In genomic region chr17:58527306-58527705, GRCh38 we compare ENCODE assay signal across 12 cellular contexts. TPM values are rescaled to one million over a fixed set of nuclear protein-coding genes. Genes with fewer than 3 reads are reported as not detected.
DNase-seq lines count a peak whose midpoint lies in the region; ATAC-seq and TF ChIP-seq lines count a peak whose summit lies in the region.
"Had no signal": no experiment of that assay in that cellular context is flagged by ENCODE, and none has a peak within 500 bp of the region (broad histone marks: within the 10 kb centered on the region; RNA-seq: fewer than 3 reads in every experiment).

No MANE protein-coding gene starts in this region.

- no peak overlapping the region for H3K9ac ChIP-seq in mesenchymal stem cell (ENCODE audit: low read length)

- no peak for TF ChIP-seq POLR2A in esophagus squamous epithelium (IDR thresholded peaks at IDR 0.05)

- H3K18ac ChIP-seq in mesenchymal stem cell (ENCODE audit: low read depth in 1 of 2, low read length in 2 of 2) = peak overlapping the region; percentile 21 to 58

- 100% methylated on average over 1 of the region's 2 CpGs for WGBS in mesenchymal stem cell
- WGBS in esophagus squamous epithelium, 2 donors = 67% methylated on average over 1 of the region's 2 CpGs; no CpG with 5 or more reads in 1 of the 2 donors

- peak overlapping the region; percentile 99 for H4K91ac ChIP-seq in mesenchymal stem cell (ENCODE audit: low read length)

- H3K4me3 ChIP-seq in BE2C (ENCODE audit: low read depth, low read length) = no peak overlapping the region
- H3K4me3 ChIP-seq in HFF-Myc (replicated peaks; ENCODE audit: low read depth, low read length) = no peak overlapping the region
- no peak overlapping the region for H3K4me3 ChIP-seq in mesenchymal stem cell (ENCODE audit: insufficient read depth in 1 of 2, low read depth in 1 of 2, low read length in 2 of 2)
- H3K4me3 ChIP-seq in esophagus squamous epithelium = no peak overlapping the region

- H3K27me3 ChIP-seq in BE2C = peaks cover 6% of the 10 kb centered on the region
- peaks cover 28 to 54% of the 10 kb centered on the region in 2 experiments for H3K27me3 ChIP-seq in mesenchymal stem cell (ENCODE audit: control insufficient read depth in 1 of 2, insufficient read depth in 1 of 2, low read length in 2 of 2)
- peaks cover 0 to 8% (median 0%) of the 10 kb centered on the region in 4 donors for H3K27me3 ChIP-seq in esophagus squamous epithelium

- intact Hi-C loops in esophagus squamous epithelium (cut with DNase I) = loop anchor here (10.0 kb wide), 1 partner anchor 477 kb away; no protein-coding TSS in a partner anchor

- peak overlapping the region; percentile 86 for H2BK15ac ChIP-seq in mesenchymal stem cell (ENCODE audit: low read depth, poor library complexity, severe bottlenecking)

- no peak for ATAC-seq in HG02840 (IDR thresholded peaks at IDR 0.05; ENCODE audit: low FRiP score, unreplicated experiment)

- no peak for DNase-seq in BE2C
- no peak for DNase-seq in HFF-Myc (ENCODE audit: extremely low read depth, low read depth)
- peak; percentile 10 for DNase-seq in astrocyte of the hippocampus (ENCODE audit: low read depth, low spot score)
- no peak for DNase-seq in mesenchymal stem cell
- DNase-seq in esophagus squamous epithelium (lab: John Stamatoyannopoulos, UW) = no peak
- DNase-seq in retina = no peak
- no peak for DNase-seq in MV-4-11 (lab: John Stamatoyannopoulos, UW)
- DNase-seq: activated gamma-delta T cell; DMS79 treated with DMSO at 0.1 percent for 48 hours; NCI-H2081 treated with DMSO at 0.1 percent for 48 hours; stimulated activated CD4-positive, alpha-beta T cell treated with anti-CD3 and anti-CD28 coated beads, Interleukin-4, amount 100 ng/mL, for 1 hour had no signal

- H2BK5ac ChIP-seq in mesenchymal stem cell (ENCODE audit: low read depth, low read length, poor library complexity, severe bottlenecking) = no peak overlapping the region

- H2AFZ ChIP-seq in mesenchymal stem cell (ENCODE audit: low read depth, low read length) = peak overlapping the region; percentile 10

- no peaks in the 10 kb centered on the region for H3K36me3 ChIP-seq in BE2C
- no peaks in the 10 kb centered on the region for H3K36me3 ChIP-seq in mesenchymal stem cell (ENCODE audit: control insufficient read depth in 1 of 2, insufficient read depth in 2 of 2, low read depth in 1 of 2, low read length in 2 of 2)
- H3K36me3 ChIP-seq in esophagus squamous epithelium = no peaks in the 10 kb centered on the region

- H3K4ac ChIP-seq in mesenchymal stem cell (ENCODE audit: low read depth in 1 of 2, low read length in 2 of 2) = peak overlapping the region; percentile 40 to 64

- no peak overlapping the region for H3K4me2 ChIP-seq in mesenchymal stem cell (ENCODE audit: low read length, poor library complexity, severe bottlenecking)

- no peaks in the 10 kb centered on the region for H3K4me1 ChIP-seq in BE2C
- peaks cover 18% of the 10 kb centered on the region for H3K4me1 ChIP-seq in mesenchymal stem cell (ENCODE audit: control insufficient read depth, insufficient read depth, low read depth, low read length)
- H3K4me1 ChIP-seq in esophagus squamous epithelium = peaks cover 8 to 60% (median 10%) of the 10 kb centered on the region in 3 donors

- H3K23ac ChIP-seq in mesenchymal stem cell (ENCODE audit: low read length in 2 of 2) = no peak overlapping the region

- H3K9me3 ChIP-seq in BE2C = no peaks in the 10 kb centered on the region
- no peaks in the 10 kb centered on the region for H3K9me3 ChIP-seq in mesenchymal stem cell (ENCODE audit: control insufficient read depth, low read length)
- H3K9me3 ChIP-seq in esophagus squamous epithelium = no peaks in the 10 kb centered on the region

- peak overlapping the region; percentile 76 for H4K8ac ChIP-seq in mesenchymal stem cell (ENCODE audit: low read length)

- H2AK5ac ChIP-seq in mesenchymal stem cell (ENCODE audit: low read length, severe bottlenecking) = no peak overlapping the region

- H3K27ac ChIP-seq in mesenchymal stem cell (ENCODE audit: low read length, poor library complexity, severe bottlenecking) = no peak overlapping the region
- peak overlapping the region in 2 of 4 donors; percentile 12 to 25 for H3K27ac ChIP-seq in esophagus squamous epithelium

- TF ChIP-seq CTCF in BE2C (IDR thresholded peaks at IDR 0.05; ENCODE audit: low read depth, low read length) (peak; percentile 30; the same call in 1 of the 2 replicates), HFF-Myc (IDR thresholded peaks at IDR 0.05; ENCODE audit: low read depth, low read length, missing control alignments) (peak; percentile 10), esophagus squamous epithelium (IDR thresholded peaks at IDR 0.05) (peak in 1 of 6 experiments; percentile 7)

- H2BK120ac ChIP-seq in mesenchymal stem cell (ENCODE audit: low read depth, low read length) = peak overlapping the region; percentile 89

- H3K79me1 ChIP-seq in mesenchymal stem cell (replicated peaks; ENCODE audit: low read length, poor library complexity, severe bottlenecking) = no peaks in the 10 kb centered on the region

- H2BK12ac ChIP-seq in mesenchymal stem cell (ENCODE audit: low read length in 2 of 2) = peak overlapping the region; percentile 91 to 99

- H3K14ac ChIP-seq in mesenchymal stem cell (ENCODE audit: low read length in 2 of 2) = no peak overlapping the region

RNA-seq across cellular contexts. Expression of gene MTMR4, which starts 12.9 kb away (rescaled TPM):
- polyA plus RNA-seq in BE2C (2012; ENCODE audit: insufficient read depth, insufficient read length, low read depth) = 22.5 TPM
- polyA plus RNA-seq in mesenchymal stem cell (2013, experiment 1 of 2) = 13.8 TPM
- 12.8 TPM for polyA plus RNA-seq in mesenchymal stem cell (2013, experiment 2 of 2)
- 10 to 100 TPM; 21.7 to 34.5 (median 28.0) TPM for total RNA-seq in esophagus squamous epithelium

RNA-seq across cellular contexts. Expression of gene HSF5, which starts 39.1 kb away (rescaled TPM):
- polyA plus RNA-seq in BE2C (2012; ENCODE audit: insufficient read depth, insufficient read length, low read depth) = not detected
- 0.01 TPM for polyA plus RNA-seq in mesenchymal stem cell (2013, experiment 1 of 2)
- not detected for polyA plus RNA-seq in mesenchymal stem cell (2013, experiment 2 of 2)
- under 1 TPM in 1 of 4 donors, not detected in 3; under 0.01 TPM for total RNA-seq in esophagus squamous epithelium
